30 cellular contexts compared by ENCODE assay signal in the genomic region with DNA sequence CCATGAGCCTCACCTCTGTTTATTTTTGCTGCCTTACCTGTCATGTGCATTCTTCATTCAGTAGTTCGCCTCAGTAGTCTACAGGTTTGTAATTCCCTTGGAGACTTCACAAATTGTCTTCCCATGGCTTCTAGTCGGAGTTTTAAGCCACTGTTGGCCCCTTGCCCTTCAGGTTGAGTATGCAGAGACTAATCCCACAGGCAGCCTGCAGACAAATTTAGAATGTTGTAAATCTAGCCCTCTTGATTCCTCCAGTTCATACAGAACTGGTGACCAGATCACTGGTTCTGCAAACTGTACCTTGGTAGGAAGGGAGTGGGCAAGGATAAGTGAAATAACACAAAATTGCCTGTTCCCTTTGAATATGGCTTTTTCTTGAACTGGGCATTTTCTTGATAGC. TPM values are rescaled to one million over a fixed set of nuclear protein-coding genes. Genes with fewer than 3 reads are reported as not detected.
DNase-seq lines count a peak whose midpoint lies in the region; ATAC-seq, FAIRE-seq and TF ChIP-seq lines count a peak whose summit lies in the region.
"Had no signal": no experiment of that assay in that cellular context is flagged by ENCODE, and none has a peak within 500 bp of the region (broad histone marks: within the 10 kb centered on the region; RNA-seq: fewer than 3 reads in every experiment).

No MANE protein-coding gene starts in this region.

- H3K36me3 ChIP-seq in SJSA1 (peaks cover 3% of the 10 kb centered on the region; the same call in 1 of the 2 replicates), gastrocnemius medialis (no peaks in the 10 kb centered on the region)
- H3K36me3 ChIP-seq: colonic mucosa, Peyer's patch had no signal

- H3K4me1 Mint-ChIP-seq in activated CD4-positive, alpha-beta T cell treated with anti-CD3 and anti-CD28 coated beads for 36 hours: peaks cover 13% of the 10 kb centered on the region
- H3K4me1 Mint-ChIP-seq: neural crest cell had no signal

- peak; percentile 15 for ATAC-seq in activated CD4-positive, alpha-beta T cell treated with anti-CD3 and anti-CD28 coated beads for 36 hours
- ATAC-seq in gastrocnemius medialis: peak; percentile 61 to 63
- ATAC-seq: T-cell had no signal

- DNase-seq in activated CD4-positive, alpha-beta T cell treated with anti-CD3 and anti-CD28 coated beads for 36 hours: no peak
- DNase-seq in activated CD4-positive, alpha-beta T cell treated with anti-CD3 and anti-CD28 coated beads, Interleukin-2, amount 50 U/mL, for 4 hours: no peak
- DNase-seq in HCEC 1CT (peak; percentile 32), SJSA1 (ENCODE audit: low read depth in 1 of 2, low spot score in 2 of 2) (no peak), gastrocnemius medialis (no peak), NCI-H2171 (lab: John Stamatoyannopoulos, UW) (no peak), kidney glomerular epithelial cell (lab: John Stamatoyannopoulos, UW) (no peak), HTR-8/SVneo (ENCODE audit: insufficient read length, low spot score) (no peak)
- DNase-seq: 8988T; amniotic stem cell; CD4-positive, CD25-positive, alpha-beta regulatory T cell; colonic mucosa; effector memory CD4-positive, alpha-beta T cell; erythroblast; mammary epithelial cell; NCI-H1105 treated with DMSO at 0.1 percent for 48 hours; NCI-H2029; NCI-H2227 treated with DMSO at 0.1 percent for 48 hours; NCI-H69; Peyer's patch; T-cell; testis had no signal

- in situ Hi-C loops in gastrocnemius medialis (cut with MboI; ENCODE audit: low sequenced_read_pairs in 4 of 4): no loop called here

- H3K27me3 ChIP-seq in SJSA1 (replicated peaks) (no peaks in the 10 kb centered on the region), gastrocnemius medialis (no peaks in the 10 kb centered on the region)
- H3K27me3 ChIP-seq: colonic mucosa, Peyer's patch, testis had no signal

- TF ChIP-seq CTCF in gastrocnemius medialis (IDR thresholded peaks at IDR 0.05 in 4 of 5, conservative IDR thresholded peaks at IDR 0.05 in 1 of 5): no peak

- no peak for TF ChIP-seq POLR2A in gastrocnemius medialis (IDR thresholded peaks at IDR 0.05)

- no peak overlapping the region for H3K4me3 ChIP-seq in SJSA1
- H3K4me3 ChIP-seq in gastrocnemius medialis: no peak overlapping the region
- H3K4me3 ChIP-seq: colonic mucosa, Peyer's patch, testis had no signal

- H3K9me3 ChIP-seq in SJSA1 (replicated peaks) (no peaks in the 10 kb centered on the region), gastrocnemius medialis (no peaks in the 10 kb centered on the region)
- H3K9me3 ChIP-seq: colonic mucosa, Peyer's patch, testis had no signal

- CTCF ChIA-PET in activated CD4-positive, alpha-beta T cell treated with anti-CD3 and anti-CD28 coated beads for 36 hours (lab: Charles Lee): no interaction called here

- no peaks in the 10 kb centered on the region for H3K27me3 Mint-ChIP-seq in activated CD4-positive, alpha-beta T cell treated with anti-CD3 and anti-CD28 coated beads for 36 hours
- H3K27me3 Mint-ChIP-seq: CD4-positive, CD25-positive, alpha-beta regulatory T cell; T-cell had no signal

- intact Hi-C loops in activated CD4-positive, alpha-beta T cell treated with anti-CD3 and anti-CD28 coated beads for 36 hours (cut with DNase I, micrococcal nuclease): loop anchor here (5.0 to 10.0 kb wide), 4 partner anchors 69 to 179 kb away; no protein-coding TSS in a partner anchor
- intact Hi-C loops in gastrocnemius medialis (cut with DNase I; ENCODE audit: low total_unique reads): no loop called here

- no peaks in the 10 kb centered on the region for H3K9me3 Mint-ChIP-seq in activated CD4-positive, alpha-beta T cell treated with anti-CD3 and anti-CD28 coated beads for 36 hours (ENCODE audit: low read depth)
- H3K9me3 Mint-ChIP-seq: CD4-positive, CD25-positive, alpha-beta regulatory T cell; neural crest cell; stimulated activated effector memory CD8-positive, alpha-beta T cell treated with anti-CD3 and anti-CD28 coated beads, Interleukin-12 subunit alpha, Interleukin-12 subunit beta, amount 100 ng/mL, for 72 hours; T-cell had no signal

- H3K36me3 Mint-ChIP-seq in activated CD4-positive, alpha-beta T cell treated with anti-CD3 and anti-CD28 coated beads for 36 hours (ENCODE audit: low read depth): peaks cover 11% of the 10 kb centered on the region
- H3K36me3 Mint-ChIP-seq: CD4-positive, CD25-positive, alpha-beta regulatory T cell had no signal

- H3K4me1 ChIP-seq in SJSA1 (replicated peaks): peaks cover 21% of the 10 kb centered on the region
- peaks cover 0 to 5% of the 10 kb centered on the region in 2 donors for H3K4me1 ChIP-seq in gastrocnemius medialis
- H3K4me1 ChIP-seq: colonic mucosa, parathyroid adenoma, Peyer's patch, testis had no signal

- FAIRE-seq in HTR-8/SVneo (lab: Jason Lieb, UNC): no peak
- FAIRE-seq: bronchial epithelial cell, D721Med, H1 had no signal

- POLR2A ChIA-PET in activated CD4-positive, alpha-beta T cell treated with anti-CD3 and anti-CD28 coated beads for 36 hours (lab: Charles Lee): interaction anchor here (0.6 kb wide), 1 partner anchor 853 kb away, joined by 6 read pairs; no protein-coding TSS in a partner anchor

- H3K27ac Mint-ChIP-seq in activated CD4-positive, alpha-beta T cell treated with anti-CD3 and anti-CD28 coated beads for 36 hours: no peak overlapping the region
- H3K27ac Mint-ChIP-seq: CD4-positive, CD25-positive, alpha-beta regulatory T cell; stimulated activated effector memory CD8-positive, alpha-beta T cell treated with anti-CD3 and anti-CD28 coated beads, Interleukin-12 subunit alpha, Interleukin-12 subunit beta, amount 100 ng/mL, for 72 hours; T-cell had no signal

- H3K27ac ChIP-seq in SJSA1 (peak overlapping the region; percentile 45; the same call in 1 of the 2 replicates), gastrocnemius medialis (peak overlapping the region in 2 of 4 donors; percentile 16 to 43)
- H3K27ac ChIP-seq: colonic mucosa, parathyroid adenoma, Peyer's patch, testis had no signal

- H3K4me3 Mint-ChIP-seq in activated CD4-positive, alpha-beta T cell treated with anti-CD3 and anti-CD28 coated beads for 36 hours: no peak overlapping the region
- H3K4me3 Mint-ChIP-seq: CD4-positive, CD25-positive, alpha-beta regulatory T cell; neural crest cell; stimulated activated effector memory CD8-positive, alpha-beta T cell treated with anti-CD3 and anti-CD28 coated beads, Interleukin-12 subunit alpha, Interleukin-12 subunit beta, amount 100 ng/mL, for 72 hours; T-cell had no signal

RNA-seq across cellular contexts. Expression of a gene that starts 33.0 kb away (rescaled TPM):
- total RNA-seq in activated CD4-positive, alpha-beta T cell treated with anti-CD3 and anti-CD28 coated beads for 36 hours: 10 to 100 TPM; 15.0 to 17.6 TPM
- 16.9 and 20.1 TPM in 2 replicates for total RNA-seq in SJSA1 (2014; rRNA removed; shearing (Covaris generic))
- 10 to 100 TPM in 1 of 4 donors, 1 to 10 TPM in 1, not detected in 2; 6.7 to 14.3 TPM for total RNA-seq in gastrocnemius medialis
- total RNA-seq: CD4-positive, CD25-positive, alpha-beta regulatory T cell; Daoy; MCF 10A; neural crest cell had no signal
